8 cellular contexts compared by ENCODE assay signal in the genomic region with DNA sequence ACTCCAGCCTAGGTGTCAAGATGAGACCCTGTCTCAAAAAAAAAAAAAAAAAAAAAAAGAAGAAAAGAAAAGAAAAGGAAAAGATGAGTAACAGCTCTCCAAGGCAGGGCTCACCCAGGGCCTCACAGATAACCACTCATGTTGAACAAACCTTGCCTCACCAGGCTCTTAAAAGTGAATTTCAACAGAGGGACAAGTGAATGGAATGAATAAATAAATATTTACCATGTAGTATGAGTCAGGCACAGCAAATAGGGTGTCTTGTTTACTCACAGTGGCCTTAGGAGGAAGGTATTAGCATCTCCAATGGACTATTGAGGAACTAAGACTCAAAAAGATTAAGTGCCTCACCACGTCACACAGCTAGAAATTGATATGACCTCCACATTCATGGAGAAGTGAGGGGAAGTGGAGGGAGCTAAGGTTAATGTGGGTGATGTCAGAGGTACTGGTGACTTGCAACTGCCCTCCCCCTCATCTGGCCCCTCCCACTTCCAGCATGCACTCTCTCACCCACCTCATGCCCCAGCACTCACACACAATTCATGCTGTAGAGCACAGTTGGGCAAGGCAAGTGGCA.
DNase-seq lines count a peak whose midpoint lies in the region; ATAC-seq, FAIRE-seq and TF ChIP-seq lines count a peak whose summit lies in the region.

No MANE protein-coding gene starts in this region.

- no TSS peak for BruUV-seq in mammary epithelial cell (replicated peaks; lab: Mats Ljungman, UMichigan)

- 89% methylated on average over 1 of the region's 1 CpG for WGBS in mammary epithelial cell (ENCODE audit: low coverage, missing lambda C conversion rate)
- 49 to 100% (median 58%) methylated on average over 1 of the region's 1 CpG for WGBS in small intestine, 3 donors

- H3K9me3 ChIP-seq in mammary epithelial cell (replicated peaks; ENCODE audit: insufficient read depth, low read length): peaks cover 21% of the 10 kb centered on the region
- H3K9me3 ChIP-seq in small intestine (ENCODE audit: control insufficient read depth, low read depth): no peaks in the 10 kb centered on the region
- H3K9me3 ChIP-seq in ascending aorta: peaks cover 7 to 8% of the 10 kb centered on the region in 2 donors

- H3K27me3 ChIP-seq in mammary epithelial cell (ENCODE audit: insufficient read depth, low read length): no peaks in the 10 kb centered on the region
- no peaks in the 10 kb centered on the region for H3K27me3 ChIP-seq in small intestine (ENCODE audit: control insufficient read depth in 2 of 2, insufficient read depth in 2 of 2, low read length in 2 of 2)
- no peaks in the 10 kb centered on the region for H3K27me3 ChIP-seq in ascending aorta

- H3K27ac Mint-ChIP-seq in activated CD4-positive, alpha-beta T cell treated with anti-CD3 and anti-CD28 coated beads for 36 hours: peak overlapping the region; percentile 42

- no peaks in the 10 kb centered on the region for H4K20me1 ChIP-seq in mammary epithelial cell (ENCODE audit: insufficient read depth, low read length)

- H3K9ac ChIP-seq in mammary epithelial cell (ENCODE audit: insufficient read depth, low read length): no peak overlapping the region

- no peaks in the 10 kb centered on the region for H3K27me3 Mint-ChIP-seq in activated CD4-positive, alpha-beta T cell treated with anti-CD3 and anti-CD28 coated beads for 36 hours

- FAIRE-seq in small intestine (lab: Jason Lieb, UNC): no peak

- no peak overlapping the region for H2AFZ ChIP-seq in mammary epithelial cell (ENCODE audit: low read depth, low read length)

- H3K36me3 Mint-ChIP-seq in activated CD4-positive, alpha-beta T cell treated with anti-CD3 and anti-CD28 coated beads for 36 hours (ENCODE audit: low read depth): peaks cover 18% of the 10 kb centered on the region

- H3K4me2 ChIP-seq in mammary epithelial cell (ENCODE audit: insufficient read depth, low read depth, low read length): no peak overlapping the region

- H3K4me3 Mint-ChIP-seq in activated CD4-positive, alpha-beta T cell treated with anti-CD3 and anti-CD28 coated beads for 36 hours: no peak overlapping the region

- dilution Hi-C loops in mammary epithelial cell (cut with HindIII; ENCODE audit: low sequenced_read_pairs): no loop called here

- H3K36me3 ChIP-seq in mammary epithelial cell (ENCODE audit: insufficient read depth, low read length) (no peaks in the 10 kb centered on the region), small intestine (ENCODE audit: control insufficient read depth in 2 of 2, insufficient read depth in 2 of 2, low read length in 2 of 2) (no peaks in the 10 kb centered on the region), ascending aorta (no peaks in the 10 kb centered on the region)

- H3K4me1 ChIP-seq in mammary epithelial cell (ENCODE audit: insufficient read depth, low read length): peaks cover 50% of the 10 kb centered on the region
- peaks cover 0 to 9% of the 10 kb centered on the region in 2 donors for H3K4me1 ChIP-seq in small intestine (ENCODE audit: control insufficient read depth in 2 of 2, insufficient read depth in 1 of 2, low read depth in 1 of 2, low read length in 1 of 2)
- H3K4me1 ChIP-seq in ascending aorta: peaks cover 7 to 32% of the 10 kb centered on the region in 2 donors

- H3K9me3 Mint-ChIP-seq in activated CD4-positive, alpha-beta T cell treated with anti-CD3 and anti-CD28 coated beads for 36 hours (ENCODE audit: low read depth): peaks cover 25% of the 10 kb centered on the region

- CTCF ChIA-PET in activated CD4-positive, alpha-beta T cell treated with anti-CD3 and anti-CD28 coated beads for 36 hours (lab: Charles Lee): interaction anchor here (1.0 kb wide), 1 partner anchor 40 kb away, joined by 3 read pairs; no protein-coding TSS in a partner anchor
- CTCF ChIA-PET in mammary epithelial cell (lab: Charles Lee; ENCODE audit: low non-redundant PET): no interaction called here

- no peak overlapping the region for H3K27ac ChIP-seq in mammary epithelial cell (ENCODE audit: insufficient read depth, low read depth, low read length)
- H3K27ac ChIP-seq in small intestine (ENCODE audit: low read depth in 1 of 2, low read length in 1 of 2): no peak overlapping the region
- no peak overlapping the region for H3K27ac ChIP-seq in ascending aorta

- peak; percentile 28 for ATAC-seq in activated CD4-positive, alpha-beta T cell treated with anti-CD3 and anti-CD28 coated beads for 36 hours

- TF ChIP-seq CTCF in mammary epithelial cell (conservative IDR thresholded peaks at IDR 0.05 in 1 of 2, IDR thresholded peaks at IDR 0.05 in 1 of 2; ENCODE audit: extremely low read depth in 1 of 2, insufficient read depth in 1 of 2, low read depth in 1 of 2, low read length in 2 of 2) (no peak), ascending aorta (IDR thresholded peaks at IDR 0.05) (no peak)

- POLR2A ChIA-PET in activated CD4-positive, alpha-beta T cell treated with anti-CD3 and anti-CD28 coated beads for 36 hours (lab: Charles Lee): interaction anchor here (0.7 kb wide), 1 partner anchor 804 kb away, joined by 3 read pairs; no protein-coding TSS in a partner anchor

- intact Hi-C loops in activated CD4-positive, alpha-beta T cell treated with anti-CD3 and anti-CD28 coated beads for 36 hours (cut with DNase I, micrococcal nuclease): loop anchor here (1.0 to 5.0 kb wide), 5 partner anchors 15 to 791 kb away; no protein-coding TSS in a partner anchor
- intact Hi-C loops in mammary epithelial cell (cut with micrococcal nuclease) (no loop called here), ascending aorta (cut with DNase I) (no loop called here)

- peaks cover 71% of the 10 kb centered on the region for H3K4me1 Mint-ChIP-seq in activated CD4-positive, alpha-beta T cell treated with anti-CD3 and anti-CD28 coated beads for 36 hours

- no peaks in the 10 kb centered on the region for H3K79me2 ChIP-seq in mammary epithelial cell (ENCODE audit: insufficient read depth, low read length)

- DNase-seq in activated CD4-positive, alpha-beta T cell treated with anti-CD3 and anti-CD28 coated beads for 36 hours: peak; percentile 79
- DNase-seq in activated CD4-positive, alpha-beta T cell treated with anti-CD3 and anti-CD28 coated beads, Interleukin-2, amount 50 U/mL, for 1 hour: no peak
- peak; percentile 80 to 94 for DNase-seq in NOMO-1 (lab: John Stamatoyannopoulos, UW; ENCODE audit: unreplicated experiment in 2 of 2)
- peak; percentile 28 for DNase-seq in mammary epithelial cell
- peak; percentile 37 for DNase-seq in small intestine
- no peak for DNase-seq in ascending aorta (ENCODE audit: low spot score in 2 of 2)
- DNase-seq in activated gamma-delta T cell treated with Interleukin-2 at 50 U/mL for 16 hours: no peak
- DNase-seq in Ammon's horn (ENCODE audit: low spot score): no peak

- in situ Hi-C loops in mammary epithelial cell (cut with MboI; ENCODE audit: low sequenced_read_pairs in 2 of 2): no loop called here

- H3K4me3 ChIP-seq in mammary epithelial cell (replicated peaks in 1 of 3; ENCODE audit: insufficient read depth in 1 of 3, low read depth in 2 of 3, low read length in 3 of 3): no peak overlapping the region
- H3K4me3 ChIP-seq in small intestine (ENCODE audit: low read depth in 1 of 2, low read length in 2 of 2): no peak overlapping the region
- no peak overlapping the region for H3K4me3 ChIP-seq in ascending aorta

Comparison
In these comparisons a context has a peak if more than half of its experiments do, and no peak if none do; other contexts are left out.
1. DNase-seq: peak in activated CD4-positive, alpha-beta T cell treated with anti-CD3 and anti-CD28 coated beads for 36 hours (single experiment), NOMO-1 (2 of 2), mammary epithelial cell (single experiment) and small intestine (single experiment); none in activated CD4-positive, alpha-beta T cell treated with anti-CD3 and anti-CD28 coated beads, Interleukin-2, amount 50 U/mL, for 1 hour (single experiment), ascending aorta (0 of 2), activated gamma-delta T cell treated with Interleukin-2 at 50 U/mL for 16 hours (single experiment) and Ammon's horn (single experiment).
2. intact Hi-C loops: an anchor here in activated CD4-positive, alpha-beta T cell treated with anti-CD3 and anti-CD28 coated beads for 36 hours (1.0 to 5.0 kb wide); none called in mammary epithelial cell and ascending aorta.